ENCODE assay signal across 25 cellular contexts in the genomic region with DNA sequence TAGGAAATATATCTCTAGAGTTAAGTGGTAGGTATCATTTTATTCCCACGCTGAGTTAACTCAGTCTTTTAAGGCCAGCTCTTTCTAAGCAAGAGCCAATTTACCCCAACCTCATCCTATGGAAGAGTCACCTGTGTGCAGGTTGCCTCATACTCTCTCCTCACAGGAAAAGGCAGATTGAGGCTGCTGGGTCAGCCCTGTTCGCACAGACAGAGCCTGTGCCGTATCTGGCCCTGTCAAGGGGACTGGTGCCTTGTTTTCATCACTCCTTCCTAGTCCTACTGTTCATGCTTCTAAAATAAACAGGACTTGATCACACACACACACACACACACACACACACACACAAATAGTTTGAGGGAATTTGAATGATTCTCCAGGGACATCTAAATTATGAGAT.
"Had no signal": no experiment of that assay in that cellular context is flagged by ENCODE, and none has a peak within 500 bp of the region (broad histone marks: within the 10 kb centered on the region; RNA-seq: fewer than 3 reads in every experiment).

No MANE protein-coding gene starts in this region.

- ATAC-seq: heart right ventricle; left colon; left lung; lower lobe of right lung; naive thymus-derived CD8-positive, alpha-beta T cell; right lobe of liver had no signal

- H2AFZ ChIP-seq: hepatocyte had no signal

- H3K9me3 Mint-ChIP-seq: nephron, neural crest cell had no signal

- H3K79me2 ChIP-seq: hepatocyte had no signal

- DNase-seq: heart right ventricle; kidney; left colon; lower lobe of right lung; mammary epithelial cell; mesenchymal stem cell; naive thymus-derived CD8-positive, alpha-beta T cell; occipital lobe; right lobe of liver; stimulated activated CD4-positive, alpha-beta T cell treated with anti-CD3 and anti-CD28 coated beads, Interleukin-12 subunit alpha, Interleukin-12 subunit beta, amount 100 ng/mL, for 4 hours; stimulated activated CD4-positive, alpha-beta T cell treated with anti-CD3 and anti-CD28 coated beads, Interleukin-15, amount 100 ng/mL, for 24 hours; stimulated activated CD4-positive, alpha-beta T cell treated with anti-CD3 and anti-CD28 coated beads, Interleukin-2, amount 100 ng/mL, for 24 hours; stimulated activated CD4-positive, alpha-beta T cell treated with anti-CD3 and anti-CD28 coated beads, Interleukin-4, amount 100 ng/mL, for 1 hour; stimulated activated naive CD4-positive, alpha-beta T cell; upper lobe of left lung had no signal

- H3K27ac Mint-ChIP-seq: naive thymus-derived CD8-positive, alpha-beta T cell; progenitor cell of endocrine pancreas; stimulated activated naive CD8-positive, alpha-beta T cell treated with anti-CD3 and anti-CD28 coated beads, Interleukin-15, Interleukin-2, amounts not matched to agents 100 ng/mL and 50 ng/mL, for 24 hours had no signal

- H3K4me3 ChIP-seq: heart right ventricle, hepatocyte, left lung, lower lobe of right lung, right atrium auricular region, right lobe of liver, suprapubic skin, tibial nerve, upper lobe of left lung had no signal

- H3K4me3 Mint-ChIP-seq: naive thymus-derived CD8-positive, alpha-beta T cell; nephron; neural crest cell; stimulated activated naive CD8-positive, alpha-beta T cell treated with anti-CD3 and anti-CD28 coated beads, Interleukin-15, Interleukin-2, amounts not matched to agents 100 ng/mL and 50 ng/mL, for 24 hours had no signal

- H3K4me1 Mint-ChIP-seq: naive thymus-derived CD8-positive, alpha-beta T cell; nephron; neural crest cell had no signal

- H3K9me3 ChIP-seq: left lung, lower lobe of right lung, neutrophil, right atrium auricular region, right lobe of liver, suprapubic skin, tibial nerve, upper lobe of left lung had no signal

- H3K27me3 ChIP-seq: heart right ventricle, hepatocyte, left lung, neutrophil, right atrium auricular region, right lobe of liver, suprapubic skin, tibial nerve, upper lobe of left lung had no signal

- H3K36me3 Mint-ChIP-seq: naive thymus-derived CD8-positive, alpha-beta T cell had no signal

- H3K4me2 ChIP-seq: hepatocyte had no signal

- H3K27me3 Mint-ChIP-seq: progenitor cell of endocrine pancreas; stimulated activated naive CD8-positive, alpha-beta T cell treated with anti-CD3 and anti-CD28 coated beads, Interleukin-15, Interleukin-2, amounts not matched to agents 100 ng/mL and 50 ng/mL, for 24 hours had no signal

- H3K36me3 ChIP-seq: heart right ventricle, left lung, lower lobe of right lung, neutrophil, right atrium auricular region, right lobe of liver, suprapubic skin, tibial nerve, upper lobe of left lung had no signal

- H3K4me1 ChIP-seq: heart right ventricle, left lung, lower lobe of right lung, right atrium auricular region, right lobe of liver, suprapubic skin, tibial nerve, upper lobe of left lung had no signal

- H3K27ac ChIP-seq: heart right ventricle, hepatocyte, left lung, lower lobe of right lung, neutrophil, right atrium auricular region, right lobe of liver, suprapubic skin, tibial nerve, upper lobe of left lung had no signal
